1 cellular context compared by ENCODE assay signal in genomic region chr17:4969551-4970231, GRCh38.
TF ChIP-seq lines count a peak whose summit lies in the region.

No MANE protein-coding gene starts in this region.

TF ChIP-seq in endothelial cell of umbilical vein, 7 proteins besides CTCF, POLR2A, EP300 and RAD21:
- no peak for TF ChIP-seq FOS (IDR thresholded peaks at IDR 0.05; ENCODE audit: borderline replicate concordance, insufficient read depth, low read length)
- no peak for TF ChIP-seq GATA2 (IDR thresholded peaks at IDR 0.05; ENCODE audit: insufficient read depth, insufficient read length, low read depth, low read length)
- TF ChIP-seq JUN (IDR thresholded peaks at IDR 0.05; ENCODE audit: borderline replicate concordance, insufficient read depth, insufficient read length, low read depth) = no peak
- no peak for TF ChIP-seq MYC (IDR thresholded peaks at IDR 0.05; ENCODE audit: low read depth, low read length)
- no peak for TF ChIP-seq MAX (IDR thresholded peaks at IDR 0.05; ENCODE audit: insufficient read depth, insufficient read length)
- no peak for TF ChIP-seq EZH2 (IDR thresholded peaks at IDR 0.05; ENCODE audit: borderline replicate concordance, low read depth, low read length, severe bottlenecking)
- TF ChIP-seq POLR2AphosphoS5 (IDR thresholded peaks at IDR 0.05; ENCODE audit: insufficient read depth, low read depth, low read length) = no peak
